ENCODE assay signal across 8 cellular contexts in genomic region chr11:103055174-103055890, GRCh38. TPM values are rescaled to one million over a fixed set of nuclear protein-coding genes. Genes with fewer than 3 reads are reported as not detected.
DNase-seq lines count a peak whose midpoint lies in the region; ATAC-seq and TF ChIP-seq lines count a peak whose summit lies in the region.

No MANE protein-coding gene starts in this region.

- no peak overlapping the region for H3K27ac ChIP-seq in colonic mucosa

- peak; percentile 80 for ATAC-seq in HG02885 (IDR thresholded peaks at IDR 0.05; ENCODE audit: poor library complexity, unreplicated experiment)

- H3K27me3 ChIP-seq in colonic mucosa = no peaks in the 10 kb centered on the region

- no peaks in the 10 kb centered on the region for H3K9me3 ChIP-seq in colonic mucosa

- no peaks in the 10 kb centered on the region for H3K36me3 ChIP-seq in colonic mucosa

- TF ChIP-seq CTCF in GM12873 (IDR thresholded peaks at IDR 0.05; ENCODE audit: insufficient read depth, low read depth, low read length, missing control alignments) = peak; percentile 52
- peak; percentile 54 for TF ChIP-seq CTCF in colonic mucosa (IDR thresholded peaks at IDR 0.05)

- H3K4me3 ChIP-seq in colonic mucosa = no peak overlapping the region

- H3K9ac ChIP-seq in colonic mucosa (ENCODE audit: low read depth in 2 of 2, low read length in 2 of 2) = no peak overlapping the region

- H3K4me1 ChIP-seq in colonic mucosa = no peaks in the 10 kb centered on the region

- intact Hi-C loops in colonic mucosa (cut with DNase I) = loop anchor here (5.0 kb wide), 1 partner anchor 323 kb away; no protein-coding TSS in a partner anchor

- DNase-seq in AG20443 (ENCODE audit: low spot score) (peak; percentile 29), NCI-H748 treated with DMSO at 0.1 percent for 48 hours (lab: John Stamatoyannopoulos, UW) (peak; percentile 4), colonic mucosa (no peak), myocyte (ENCODE audit: low read depth) (peak; percentile 54)
- no peak for DNase-seq in stimulated activated CD4-positive, alpha-beta T cell treated with anti-CD3 and anti-CD28 coated beads, Interleukin-4, amount 100 ng/mL, for 1 hour
- no peak for DNase-seq in activated effector memory CD4-positive, alpha-beta T cell treated with anti-CD3 and anti-CD28 coated beads, Interleukin-2, amount 50 U/mL, for 16 hours

RNA-seq across cellular contexts. Expression of gene DCUN1D5, which starts 36.6 kb away (rescaled TPM):
- 10 to 100 TPM; 14.7 to 25.4 TPM for total RNA-seq in colonic mucosa
- 65.3 and 81.5 TPM in 2 replicates for total RNA-seq in myocyte
- 41.8 TPM for polyA plus RNA-seq in myocyte (2012)

RNA-seq across cellular contexts. Expression of gene DYNC2H1, which starts 53.9 kb away (rescaled TPM):
- 1 to 10 TPM; 2.1 to 2.8 TPM for total RNA-seq in colonic mucosa
- total RNA-seq in myocyte = 16.3 and 18.6 TPM in 2 replicates
- 4.4 TPM for polyA plus RNA-seq in myocyte (2012)

Comparison
In these comparisons a context has a peak if more than half of its experiments do, and no peak if none do; other contexts are left out.
1. DNase-seq: peak in AG20443 (single experiment), NCI-H748 treated with DMSO at 0.1 percent for 48 hours (single experiment) and myocyte (single experiment); none in colonic mucosa (single experiment), stimulated activated CD4-positive, alpha-beta T cell treated with anti-CD3 and anti-CD28 coated beads, Interleukin-4, amount 100 ng/mL, for 1 hour (single experiment) and activated effector memory CD4-positive, alpha-beta T cell treated with anti-CD3 and anti-CD28 coated beads, Interleukin-2, amount 50 U/mL, for 16 hours (single experiment).